In genomic region chr4:88522702-88523324, GRCh38 we compare ENCODE assay signal across 8 cellular contexts. TPM values are rescaled to one million over a fixed set of nuclear protein-coding genes. Genes with fewer than 3 reads are reported as not detected.
DNase-seq lines count a peak whose midpoint lies in the region; ATAC-seq, FAIRE-seq and TF ChIP-seq lines count a peak whose summit lies in the region.

No MANE protein-coding gene starts in this region.

- peak overlapping the region; percentile 79 for H3K4me3 Mint-ChIP-seq in Calu3 (ENCODE audit: low read depth, unreplicated experiment)

- peak; percentile 8 for DNase-seq in Calu3
- peak; percentile 17 for DNase-seq in SK-N-DZ (ENCODE audit: low spot score)
- DNase-seq in GM12878 (ENCODE audit: low read depth, low spot score), result no peak
- DNase-seq in sigmoid colon, result peak; percentile 70

- under 1% methylated on average over 28 of the region's 28 CpGs for WGBS in GM12878 (ENCODE audit: insufficient coverage, insufficient replicate concordance, low lambda C conversion rate, missing lambda C conversion rate)
- 1 to 2% methylated on average over 28 of the region's 28 CpGs for WGBS in sigmoid colon, 2 donors

- intact Hi-C loops in Calu3 (cut with micrococcal nuclease; ENCODE audit: unreplicated experiment) (no loop called here), GM12878 (cut with micrococcal nuclease; ENCODE audit: unreplicated experiment) (loop anchor here (2.0 to 10.0 kb wide), 2 partner anchors 238 to 592 kb away; partner anchors contain the start of genes PPM1K and TIGD2), sigmoid colon (cut with DNase I) (loop anchor here (1.0 to 10.0 kb wide), 6 partner anchors 66 to 978 kb away; partner anchors contain the start of genes HERC5, HERC6 and PPM1K)

- RAD21 ChIA-PET in GM12878 (lab: Charles Lee; ENCODE audit: unreplicated experiment), result interaction anchor here (0.9 to 2.9 kb wide), 10 partner anchors 9 to 501 kb away, joined by 3 to 14 read pairs (median 3); partner anchors contain the start of genes HERC5 and PPM1K

- TF ChIP-seq CTCF in Calu3 (IDR thresholded peaks at IDR 0.05; ENCODE audit: unreplicated experiment), result no peak
- no peak for TF ChIP-seq CTCF in GM12878 (IDR thresholded peaks at IDR 0.05 in 2 of 3, conservative IDR thresholded peaks at IDR 0.05 in 1 of 3; ENCODE audit: control insufficient read depth in 2 of 3, extremely low read depth in 1 of 3, insufficient read depth in 1 of 3, low read depth in 3 of 3, low read length in 3 of 3)
- TF ChIP-seq CTCF in sigmoid colon (IDR thresholded peaks at IDR 0.05), result no peak

- SMC1A ChIA-PET in GM12878 (lab: Charles Lee; ENCODE audit: uncharacterized antibody, unreplicated experiment), result interaction anchor here (0.8 to 4.2 kb wide), 10 partner anchors 15 to 500 kb away, joined by 3 to 25 read pairs (median 3); partner anchors contain the start of gene PPM1K

- TF ChIP-seq EP300 in GM12878 (IDR thresholded peaks at IDR 0.05; ENCODE audit: borderline replicate concordance in 1 of 2, control insufficient read depth in 1 of 2, low read depth in 2 of 2, low read length in 2 of 2), result no peak
- TF ChIP-seq EP300 in sigmoid colon (IDR thresholded peaks at IDR 0.05), result no peak

- H3K27ac ChIP-seq in GM12878 (ENCODE audit: control insufficient read depth, insufficient read depth), result peak overlapping the region; percentile 67
- peak overlapping the region; percentile 90 to 97 (median 94) for H3K27ac ChIP-seq in sigmoid colon

- no peaks in the 10 kb centered on the region for H4K20me1 ChIP-seq in GM12878 (ENCODE audit: control insufficient read depth, insufficient read depth)

- H3K27me3 ChIP-seq in GM12878 (replicated peaks in 1 of 2; ENCODE audit: control insufficient read depth in 2 of 2, insufficient read depth in 2 of 2, low read length in 1 of 2), result no peaks in the 10 kb centered on the region
- no peaks in the 10 kb centered on the region for H3K27me3 ChIP-seq in iPS-15b (ENCODE audit: control insufficient read depth, insufficient read depth, low read length)
- H3K27me3 ChIP-seq in sigmoid colon, result no peaks in the 10 kb centered on the region

- POLR2A ChIA-PET in GM12878 (lab: Charles Lee), result interaction anchor here (0.6 to 1.8 kb wide), 6 partner anchors 16 to 244 kb away, joined by 3 to 5 read pairs (median 3); partner anchors contain the start of gene HERC6

- peaks cover 25% of the 10 kb centered on the region for H3K36me3 Mint-ChIP-seq in Calu3 (ENCODE audit: insufficient read depth, unreplicated experiment)

- CTCF ChIA-PET in Calu3 (lab: Charles Lee) (interaction anchor here (0.6 to 0.8 kb wide), 2 partner anchors 10 to 136 kb away, joined by 3 to 4 read pairs; no protein-coding TSS in a partner anchor), GM12878 (lab: Yijun Ruan, JAX) (interaction anchor here (0.7 to 5.5 kb wide), 12 partner anchors 7 to 501 kb away, joined by 3 to 47 read pairs (median 6); partner anchors contain the start of gene HERC6)

- H2AFZ ChIP-seq in GM12878 (ENCODE audit: control insufficient read depth, low read depth, low read length), result peak overlapping the region; percentile 66

- peaks cover 31% of the 10 kb centered on the region for H3K79me2 ChIP-seq in GM12878 (ENCODE audit: control insufficient read depth, insufficient read depth, low read length)

- H3K27ac Mint-ChIP-seq in Calu3 (ENCODE audit: unreplicated experiment), result peak overlapping the region; percentile 72

- peaks cover 0 to 20% of the 10 kb centered on the region in 2 experiments; a peak in 2 of 4 replicates for H3K36me3 ChIP-seq in GM12878 (ENCODE audit: control insufficient read depth in 2 of 2, insufficient read depth in 2 of 2, low read length in 1 of 2)
- H3K36me3 ChIP-seq in iPS-15b (ENCODE audit: control insufficient read depth, insufficient read depth, low read length), result peaks cover 2% of the 10 kb centered on the region
- peaks cover 0 to 19% (median 3%) of the 10 kb centered on the region in 4 donors for H3K36me3 ChIP-seq in sigmoid colon

- no peak for TF ChIP-seq POLR2A in GM12878 (IDR thresholded peaks at IDR 0.05; ENCODE audit: low read depth, low read length)
- TF ChIP-seq POLR2A in sigmoid colon (IDR thresholded peaks at IDR 0.05), result no peak

- peak; percentile 30 for ATAC-seq in HG02885 (IDR thresholded peaks at IDR 0.05; ENCODE audit: poor library complexity, unreplicated experiment)
- peak; percentile 57 for ATAC-seq in GM12878
- no peak for ATAC-seq in GM21529 (IDR thresholded peaks at IDR 0.05; ENCODE audit: unreplicated experiment)
- ATAC-seq in HG02759 (IDR thresholded peaks at IDR 0.05; ENCODE audit: unreplicated experiment), result no peak

- H3K4me2 ChIP-seq in GM12878 (ENCODE audit: control insufficient read depth, insufficient read depth), result peak overlapping the region; percentile 84

- H3K27me3 Mint-ChIP-seq in Calu3 (ENCODE audit: unreplicated experiment), result no peaks in the 10 kb centered on the region

- peaks cover 9% of the 10 kb centered on the region for H3K4me1 Mint-ChIP-seq in Calu3 (ENCODE audit: low read depth, unreplicated experiment)

- H3K4me1 ChIP-seq in GM12878 (ENCODE audit: control insufficient read depth, insufficient read depth, low read length), result peaks cover 25% of the 10 kb centered on the region
- peaks cover 3% of the 10 kb centered on the region for H3K4me1 ChIP-seq in iPS-15b (ENCODE audit: control insufficient read depth, insufficient read depth, low read length)
- H3K4me1 ChIP-seq in sigmoid colon, result peaks cover 0 to 59% (median 20%) of the 10 kb centered on the region in 4 donors

- H3K9me3 ChIP-seq in GM12878 (replicated peaks; ENCODE audit: control insufficient read depth, insufficient read depth, low read length) (no peaks in the 10 kb centered on the region), iPS-15b (ENCODE audit: control insufficient read depth, insufficient read depth, low read length) (no peaks in the 10 kb centered on the region), sigmoid colon (no peaks in the 10 kb centered on the region)

- FAIRE-seq in GM12878 (lab: Jason Lieb, UNC), result peak; percentile 35

- H3K9ac ChIP-seq in GM12878 (ENCODE audit: control insufficient read depth, insufficient read depth, low read length), result peak overlapping the region; percentile 93
- H3K9ac ChIP-seq in iPS-15b (ENCODE audit: low read depth, low read length), result peak overlapping the region; percentile 93

- TSS peak; percentile 58 for BruUV-seq in Calu3 (replicated peaks; lab: Mats Ljungman, UMichigan)
- BruUV-seq in GM12878 (replicated peaks; lab: Mats Ljungman, UMichigan), result no TSS peak

- H3K4me3 ChIP-seq in GM12878 (peak overlapping the region; percentile 71), iPS-15b (ENCODE audit: low read depth, low read length) (peak overlapping the region; percentile 84), sigmoid colon (peak overlapping the region; percentile 71 to 87 (median 74))

- in situ Hi-C loops in GM12878 (cut with MboI), result loop anchor here (25.0 kb wide), 1 partner anchor 836 kb away; no protein-coding TSS in a partner anchor

- TF ChIP-seq RAD21 in GM12878 (IDR thresholded peaks at IDR 0.05; ENCODE audit: insufficient read depth, low read depth, low read length), result no peak

- no peaks in the 10 kb centered on the region for H3K9me3 Mint-ChIP-seq in Calu3 (ENCODE audit: low read depth, unreplicated experiment)

TF ChIP-seq in GM12878, 131 proteins besides CTCF, POLR2A, EP300 and RAD21:
- no peak for TF ChIP-seq EGR1 (IDR thresholded peaks at IDR 0.05; ENCODE audit: borderline replicate concordance in 1 of 2, low read depth in 2 of 2, low read length in 2 of 2)
- no peak for TF ChIP-seq ELK1 (IDR thresholded peaks at IDR 0.05; ENCODE audit: low read depth, low read length)
- TF ChIP-seq CHD1 (IDR thresholded peaks at IDR 0.05; ENCODE audit: low read depth, low read length), result 0 out of 2 replicates have a peak, but pooled peaks have one; percentile 38
- TF ChIP-seq IKZF1 (conservative IDR thresholded peaks at IDR 0.05), result no peak

RNA-seq across cellular contexts. Expression of gene PYURF, which starts 0.8 kb away (rescaled TPM):
- 37.9 and 39.0 TPM in 2 replicates for total RNA-seq in Calu3 (2022)
- 102 and 124 TPM in 2 replicates for polyA plus RNA-seq in SK-N-DZ (2014; cell fraction: cytosol; rRNA removed)
- polyA plus RNA-seq in SK-N-DZ (2014; cell fraction: nucleus; rRNA removed), result 63.1 and 80.7 TPM in 2 replicates
- 14.8 and 15.7 TPM in 2 replicates for total RNA-seq in GM12878 (2013; cell fraction: nucleolus; rRNA removed)
- total RNA-seq in GM12878 (2014; rRNA removed), result 93.7 and 95.8 TPM in 2 replicates
- total RNA-seq in GM12878 (2014; rRNA removed; fragmentation: Illumina TruSeq; extraction: Trizol), result 55.7 and 57.6 TPM in 2 replicates
- 60.3 and 63.4 TPM in 2 replicates for total RNA-seq in GM12878 (2021)
- polyA plus RNA-seq in GM12878 (2011; ENCODE audit: low read depth), result 46.2 TPM
- 99.9 and 144 TPM in 2 replicates for polyA plus RNA-seq in GM12878 (2011; rRNA removed)
- 40.0 and 45.9 TPM in 2 replicates for polyA plus RNA-seq in GM12878 (2011; cell fraction: cytosol; rRNA removed)
- 25.6 and 28.8 TPM in 2 replicates for polyA plus RNA-seq in GM12878 (2011; cell fraction: nucleus; rRNA removed)
- 57.1 and 58.5 TPM in 2 replicates for polyA plus RNA-seq in GM12878 (2012)
- polyA plus RNA-seq in GM12878 (2014; fragmentation: Illumina TruSeq; extraction: Trizol), result 58.7 and 65.6 TPM in 2 replicates
- polyA plus RNA-seq in GM12878 (2014; fragmentation: Nextera tagmentation; extraction: Ambion mirVana), result 10 to 100 TPM; 16.7 to 58.1 TPM
- polyA plus RNA-seq in GM12878 (2014; rRNA removed), result 122 and 127 TPM in 2 replicates
- polyA plus RNA-seq in GM12878 (2016; fragmentation: Nextera tagmentation; extraction: Ambion mirVana), result 100 to 1,000 TPM; 174 to 181 TPM
- 12.5 and 14.2 TPM in 2 replicates for polyA minus RNA-seq in GM12878 (2011; rRNA and poly(A)+ RNA removed)
- polyA minus RNA-seq in GM12878 (2011; cell fraction: cytosol; rRNA and poly(A)+ RNA removed), result 8.1 and 10.6 TPM in 2 replicates
- polyA minus RNA-seq in GM12878 (2011; cell fraction: nucleus; rRNA and poly(A)+ RNA removed), result 6.8 and 12.2 TPM in 2 replicates
- 100 to 1,000 TPM in 3 of 4 donors, 10 to 100 TPM in 1; 73.1 to 127 (median 111) TPM for total RNA-seq in sigmoid colon
- polyA plus RNA-seq in sigmoid colon, result 100 to 1,000 TPM in 2 of 3 donors, 10 to 100 TPM in 1; 72.6 to 126 (median 124) TPM

Comparison
In these comparisons a context has a peak if more than half of its experiments do, and no peak if none do; other contexts are left out.
1. ATAC-seq: peak in HG02885 (single experiment) and GM12878 (single experiment); none in GM21529 (single experiment) and HG02759 (single experiment).
2. Peak in every context shown above with its lines, with median percentiles within 50 percentile points of each other: H3K4me3 ChIP-seq.